Comparison of ENCODE assay signal across 11 cellular contexts in the genomic region with DNA sequence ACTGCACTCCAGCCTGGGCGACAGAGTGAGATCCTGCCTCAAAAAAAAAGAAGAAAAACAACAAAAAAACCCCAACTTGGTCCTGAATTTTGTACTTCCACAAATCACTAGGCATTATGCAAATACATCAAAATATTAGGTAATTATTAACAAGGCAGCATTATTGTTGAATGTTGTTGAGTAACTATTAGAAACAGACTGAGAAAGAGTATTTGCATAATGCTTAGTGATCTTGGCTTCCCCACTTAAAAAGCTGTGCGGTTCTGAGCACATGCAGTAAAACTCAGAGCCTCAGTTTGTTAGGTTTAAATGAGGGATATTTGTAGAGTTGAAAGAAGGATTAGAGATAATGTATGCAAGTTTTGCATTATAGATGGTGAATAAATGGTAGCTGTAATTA.
DNase-seq lines count a peak whose midpoint lies in the region; ATAC-seq and TF ChIP-seq lines count a peak whose summit lies in the region.
"Had no signal": no experiment of that assay in that cellular context is flagged by ENCODE, and none has a peak within 500 bp of the region (broad histone marks: within the 10 kb centered on the region; RNA-seq: fewer than 3 reads in every experiment).

No MANE protein-coding gene starts in this region.

- no peak overlapping the region for H3K27ac Mint-ChIP-seq in endothelial cell (ENCODE audit: unreplicated experiment)
- H3K27ac Mint-ChIP-seq: CD8-positive, alpha-beta memory T cell had no signal

- H3K4me3 ChIP-seq in left lung, result no peak overlapping the region
- H3K4me3 ChIP-seq in trophoblast cell (ENCODE audit: low read depth, low read length), result no peak overlapping the region
- H3K4me3 ChIP-seq: HAP-1 had no signal

- H4K91ac ChIP-seq in trophoblast cell (ENCODE audit: low read depth, low read length), result no peak overlapping the region

- H3K79me2 ChIP-seq in trophoblast cell (ENCODE audit: control insufficient read depth, insufficient read depth, low read length, poor library complexity), result no peaks in the 10 kb centered on the region

- H4K8ac ChIP-seq in trophoblast cell (ENCODE audit: low read depth, low read length), result no peak overlapping the region

- H2BK12ac ChIP-seq in trophoblast cell (ENCODE audit: low read length), result no peak overlapping the region

- ATAC-seq in HG03342 (IDR thresholded peaks at IDR 0.05; ENCODE audit: unreplicated experiment) (peak; percentile 71), left lung (peak; percentile 31), omental fat pad (ENCODE audit: low FRiP score) (no peak)

- no peak overlapping the region for H3K4ac ChIP-seq in trophoblast cell (ENCODE audit: low read depth, low read length)

- no peaks in the 10 kb centered on the region for H3K27me3 ChIP-seq in left lung
- no peaks in the 10 kb centered on the region for H3K27me3 ChIP-seq in trophoblast cell (ENCODE audit: insufficient read depth, low read length)

- H3K9me3 ChIP-seq in left lung (peaks cover 2 to 3% of the 10 kb centered on the region in 2 donors), trophoblast cell (ENCODE audit: insufficient read depth, low read depth, low read length) (no peaks in the 10 kb centered on the region)
- H3K9me3 ChIP-seq: Caco-2, HAP-1 had no signal

- H4K12ac ChIP-seq in trophoblast cell (ENCODE audit: low read depth, low read length), result no peak overlapping the region

- DNase-seq in Caki2 (ENCODE audit: low read depth) (peak; percentile 14), left lung (no peak), omental fat pad (ENCODE audit: low spot score) (no peak), trophoblast cell (no peak), endothelial cell (ENCODE audit: low spot score) (no peak)
- DNase-seq: Caco-2; CD8-positive, alpha-beta memory T cell; DMS79 had no signal

- in situ Hi-C loops in Caki2 (cut with HindIII; ENCODE audit: low pct_unique_long_range_greater_than_20kb, low sequenced_read_pairs), result no loop called here

- H2BK120ac ChIP-seq in trophoblast cell (ENCODE audit: insufficient read depth, low read length, poor library complexity), result no peak overlapping the region

- H3K36me3 Mint-ChIP-seq in endothelial cell (ENCODE audit: low read depth, unreplicated experiment), result peaks cover 10% of the 10 kb centered on the region

- no peaks in the 10 kb centered on the region for H3K4me1 Mint-ChIP-seq in endothelial cell (ENCODE audit: unreplicated experiment)

- H3K27me3 Mint-ChIP-seq in endothelial cell (ENCODE audit: unreplicated experiment), result no peaks in the 10 kb centered on the region
- H3K27me3 Mint-ChIP-seq: CD8-positive, alpha-beta memory T cell had no signal

- no peak overlapping the region for H3K4me3 Mint-ChIP-seq in endothelial cell (ENCODE audit: unreplicated experiment)
- H3K4me3 Mint-ChIP-seq: CD8-positive, alpha-beta memory T cell had no signal

- no peak overlapping the region for H3K27ac ChIP-seq in left lung
- no peak overlapping the region for H3K27ac ChIP-seq in trophoblast cell (ENCODE audit: low read depth, low read length)
- H3K27ac ChIP-seq: HL-60 had no signal

- H3K14ac ChIP-seq in trophoblast cell (ENCODE audit: low read length), result no peak overlapping the region

- no peak overlapping the region for H2AFZ ChIP-seq in trophoblast cell (ENCODE audit: insufficient read depth, low read length, poor library complexity)

- H3K4me1 ChIP-seq in left lung (no peaks in the 10 kb centered on the region), trophoblast cell (ENCODE audit: control insufficient read depth in 1 of 2, insufficient read depth in 2 of 2, low read length in 2 of 2) (no peaks in the 10 kb centered on the region)

- H3K9ac ChIP-seq in trophoblast cell (ENCODE audit: low read length), result no peak overlapping the region

- H3K18ac ChIP-seq in trophoblast cell (ENCODE audit: low read length), result no peak overlapping the region

- peaks cover 0 to 11% of the 10 kb centered on the region in 2 donors for H3K36me3 ChIP-seq in left lung
- H3K36me3 ChIP-seq in trophoblast cell (ENCODE audit: control insufficient read depth in 1 of 2, insufficient read depth in 2 of 2, low read length in 2 of 2), result no peaks in the 10 kb centered on the region
- H3K36me3 ChIP-seq: HAP-1 had no signal

- no peak overlapping the region for H2BK5ac ChIP-seq in trophoblast cell (ENCODE audit: low read depth, low read length, poor library complexity)

- H3K23ac ChIP-seq in trophoblast cell (ENCODE audit: low read length), result no peak overlapping the region

- intact Hi-C loops in left lung (cut with DNase I), result no loop called here

- no CpG with 5 or more reads among the region's 2 CpGs for whole genome bisulfite sequencing in trophoblast cell (ENCODE audit: extremely low coverage, insufficient coverage, insufficient read length)

- no peak for TF ChIP-seq CTCF in left lung (IDR thresholded peaks at IDR 0.05)
- no peak for TF ChIP-seq CTCF in omental fat pad (IDR thresholded peaks at IDR 0.05)
- TF ChIP-seq CTCF in endothelial cell (IDR thresholded peaks at IDR 0.05; ENCODE audit: unreplicated experiment), result no peak

- no peak overlapping the region for H3K4me2 ChIP-seq in trophoblast cell (ENCODE audit: low read length)

- H3K79me1 ChIP-seq in trophoblast cell (ENCODE audit: low read length), result no peaks in the 10 kb centered on the region

- H2AK5ac ChIP-seq in trophoblast cell (ENCODE audit: low read length), result no peak overlapping the region

- no peaks in the 10 kb centered on the region for H3K9me3 Mint-ChIP-seq in endothelial cell (ENCODE audit: unreplicated experiment)
